ENCODE assay signal across 10 cellular contexts in genomic region chr5:172533399-172534228, GRCh38.
DNase-seq lines count a peak whose midpoint lies in the region; ATAC-seq and TF ChIP-seq lines count a peak whose summit lies in the region.
"Had no signal": no experiment of that assay in that cellular context is flagged by ENCODE, and none has a peak within 500 bp of the region (broad histone marks: within the 10 kb centered on the region; RNA-seq: fewer than 3 reads in every experiment).

No MANE protein-coding gene starts in this region.

- no peak overlapping the region for H3K27ac Mint-ChIP-seq in stimulated activated effector memory CD8-positive, alpha-beta T cell treated with anti-CD3 and anti-CD28 coated beads, Interleukin-12 subunit alpha, Interleukin-12 subunit beta, amount 100 ng/mL, for 72 hours
- H3K27ac Mint-ChIP-seq: activated naive CD8-positive, alpha-beta T cell; IgD-negative memory B cell had no signal

- no peak overlapping the region for H2AFZ ChIP-seq in IMR-90 (replicated peaks; ENCODE audit: low read length, poor library complexity)

- no peak overlapping the region for H2AK5ac ChIP-seq in IMR-90 (ENCODE audit: low read depth, low read length)

- TF ChIP-seq POLR2A in IMR-90 (IDR thresholded peaks at IDR 0.05; ENCODE audit: low read depth, low read length), result no peak

- H3K56ac ChIP-seq in IMR-90 (ENCODE audit: extremely low read depth, insufficient read depth, low read length), result no peak overlapping the region

- peak; percentile 46 for ATAC-seq in IMR-90 (ENCODE audit: low read depth)
- peak; percentile 29 for ATAC-seq in stimulated activated effector memory CD8-positive, alpha-beta T cell treated with anti-CD3 and anti-CD28 coated beads, Interleukin-12 subunit alpha, Interleukin-12 subunit beta, amount 100 ng/mL, for 72 hours

- no peak overlapping the region for H4K91ac ChIP-seq in IMR-90 (ENCODE audit: insufficient read depth, low read depth, low read length)

- no peak overlapping the region for H3K9ac ChIP-seq in IMR-90 (ENCODE audit: low read depth, low read length)

- 33% methylated on average over 1 of the region's 12 CpGs; no CpG with 5 or more reads in 1 of the 2 experiments for WGBS in IMR-90 (ENCODE audit: extremely low coverage in 2 of 2, insufficient read length in 1 of 2), 2 experiments

- H3K27ac ChIP-seq in IMR-90 (ENCODE audit: insufficient read depth, low read length) (no peak overlapping the region), right atrium auricular region (peak overlapping the region; percentile 78 to 81)
- H3K27ac ChIP-seq: WERI-Rb-1 had no signal

- H2BK20ac ChIP-seq in IMR-90 (ENCODE audit: low read depth, low read length), result no peak overlapping the region

- H2BK5ac ChIP-seq in IMR-90 (ENCODE audit: low read depth, low read length, poor library complexity, severe bottlenecking), result no peak overlapping the region

- no peak overlapping the region for H2BK120ac ChIP-seq in IMR-90 (ENCODE audit: low read depth, low read length)

- no peaks in the 10 kb centered on the region for H3K79me1 ChIP-seq in IMR-90 (ENCODE audit: low read depth in 1 of 2, low read length in 2 of 2)

- no peaks in the 10 kb centered on the region for H3K36me3 Mint-ChIP-seq in stimulated activated effector memory CD8-positive, alpha-beta T cell treated with anti-CD3 and anti-CD28 coated beads, Interleukin-12 subunit alpha, Interleukin-12 subunit beta, amount 100 ng/mL, for 72 hours
- H3K36me3 Mint-ChIP-seq: activated naive CD8-positive, alpha-beta T cell; IgD-negative memory B cell had no signal

- no peak overlapping the region for H3K18ac ChIP-seq in IMR-90 (ENCODE audit: low read depth, low read length)

- H3K4me3 ChIP-seq in IMR-90 (ENCODE audit: insufficient read depth, low read depth, low read length) (no peak overlapping the region), right atrium auricular region (no peak overlapping the region)

- H3K9me1 ChIP-seq in IMR-90 (ENCODE audit: insufficient read depth, low read length), result no peaks in the 10 kb centered on the region

- no peak overlapping the region for H3K4me3 Mint-ChIP-seq in stimulated activated effector memory CD8-positive, alpha-beta T cell treated with anti-CD3 and anti-CD28 coated beads, Interleukin-12 subunit alpha, Interleukin-12 subunit beta, amount 100 ng/mL, for 72 hours
- H3K4me3 Mint-ChIP-seq: activated naive CD8-positive, alpha-beta T cell; IgD-negative memory B cell had no signal

- no peak for TF ChIP-seq CTCF in IMR-90 (conservative IDR thresholded peaks at IDR 0.05; ENCODE audit: low read depth, low read length)
- no peak for TF ChIP-seq CTCF in right atrium auricular region (IDR thresholded peaks at IDR 0.05)

- TF ChIP-seq RAD21 in IMR-90 (IDR thresholded peaks at IDR 0.05; ENCODE audit: low read length), result no peak

- H3K9me3 ChIP-seq in IMR-90 (ENCODE audit: control insufficient read depth, insufficient read depth, low read length) (no peaks in the 10 kb centered on the region), right atrium auricular region (no peaks in the 10 kb centered on the region)

- no peak overlapping the region for H3K23ac ChIP-seq in IMR-90 (ENCODE audit: low read depth, low read length)

- no peak overlapping the region for H3K4ac ChIP-seq in IMR-90 (ENCODE audit: low read depth, low read length)

- no peak overlapping the region for H2AK9ac ChIP-seq in IMR-90 (replicated peaks; ENCODE audit: low read depth, low read length, poor library complexity)

- peaks cover 10% of the 10 kb centered on the region for H3K4me1 Mint-ChIP-seq in stimulated activated effector memory CD8-positive, alpha-beta T cell treated with anti-CD3 and anti-CD28 coated beads, Interleukin-12 subunit alpha, Interleukin-12 subunit beta, amount 100 ng/mL, for 72 hours

- H4K20me1 ChIP-seq in IMR-90 (ENCODE audit: insufficient read depth, low read length), result no peaks in the 10 kb centered on the region

- H3K27me3 ChIP-seq in IMR-90 (ENCODE audit: control insufficient read depth, insufficient read depth, low read length) (peaks cover 37% of the 10 kb centered on the region), right atrium auricular region (no peaks in the 10 kb centered on the region)

- H2BK15ac ChIP-seq in IMR-90 (ENCODE audit: low read depth, low read length), result no peak overlapping the region

- no peak overlapping the region for H3K4me2 ChIP-seq in IMR-90 (ENCODE audit: low read depth, low read length)

- no peak overlapping the region for H4K8ac ChIP-seq in IMR-90 (ENCODE audit: low read depth in 2 of 2, low read length in 2 of 2)

- no peak for DNase-seq in IMR-90
- DNase-seq in SK-MEL-5 (ENCODE audit: low read depth, low spot score), result peak; percentile 13
- peak; percentile 59 for DNase-seq in right atrium auricular region (ENCODE audit: low spot score)
- DNase-seq in stimulated activated effector memory CD8-positive, alpha-beta T cell treated with anti-CD3 and anti-CD28 coated beads, Interleukin-12 subunit alpha, Interleukin-12 subunit beta, amount 100 ng/mL, for 72 hours (ENCODE audit: low spot score in 2 of 2), result peak in 1 of 2 donors; percentile 43
- no peak for DNase-seq in NCI-H2171 treated with DMSO at 0.1 percent for 48 hours (lab: John Stamatoyannopoulos, UW)
- no peak for DNase-seq in stimulated activated CD4-positive, alpha-beta T cell treated with anti-CD3 and anti-CD28 coated beads, Interleukin-2, amount 100 ng/mL, for 24 hours
- no peak for DNase-seq in D341Med (ENCODE audit: low spot score)
- DNase-seq: WERI-Rb-1 had no signal

- H3K4me1 ChIP-seq in IMR-90 (ENCODE audit: control insufficient read depth, insufficient read depth, low read length) (peaks cover 2% of the 10 kb centered on the region; the same call in 1 of the 2 replicates), right atrium auricular region (peaks cover 0 to 36% of the 10 kb centered on the region in 2 donors)

- H3K14ac ChIP-seq in IMR-90 (replicated peaks; ENCODE audit: low read depth, low read length), result no peak overlapping the region

- no TSS peak for BruUV-seq in IMR-90 (replicated peaks; lab: Mats Ljungman, UMichigan)

- no peak overlapping the region for H4K5ac ChIP-seq in IMR-90 (ENCODE audit: low read depth, low read length)

- dilution Hi-C loops in IMR-90 (cut with HindIII; ENCODE audit: low sequenced_read_pairs, unreplicated experiment), result no loop called here

- POLR2A ChIA-PET in IMR-90 (lab: Charles Lee; ENCODE audit: unreplicated experiment), result no interaction called here

- H3K9me3 Mint-ChIP-seq in stimulated activated effector memory CD8-positive, alpha-beta T cell treated with anti-CD3 and anti-CD28 coated beads, Interleukin-12 subunit alpha, Interleukin-12 subunit beta, amount 100 ng/mL, for 72 hours, result no peaks in the 10 kb centered on the region

- intact Hi-C loops in IMR-90 (cut with micrococcal nuclease), result no loop called here

- in situ Hi-C loops in IMR-90 (cut with MboI; ENCODE audit: low sequenced_read_pairs) (no loop called here), SK-MEL-5 (cut with HindIII; ENCODE audit: low pct_unique_long_range_greater_than_20kb, low sequenced_read_pairs) (no loop called here)

- H3K36me3 ChIP-seq in IMR-90 (ENCODE audit: control insufficient read depth, insufficient read depth, low read length) (no peaks in the 10 kb centered on the region), right atrium auricular region (no peaks in the 10 kb centered on the region)
- H3K36me3 ChIP-seq: WERI-Rb-1 had no signal

- CTCF ChIA-PET in IMR-90 (lab: Yijun Ruan, JAX), result no interaction called here

TF ChIP-seq in IMR-90, 13 proteins besides CTCF, POLR2A, EP300 and RAD21:
- TF ChIP-seq RCOR1 (IDR thresholded peaks at IDR 0.05; ENCODE audit: insufficient replicate concordance, low read length) (no peak), FOS (IDR thresholded peaks at IDR 0.05; ENCODE audit: low read depth, low read length) (no peak), MAZ (IDR thresholded peaks at IDR 0.05; ENCODE audit: borderline replicate concordance, low read depth, low read length) (no peak), ELK1 (IDR thresholded peaks at IDR 0.05; ENCODE audit: borderline replicate concordance, low read depth, low read length) (no peak), SMC3 (IDR thresholded peaks at IDR 0.05; ENCODE audit: low read depth, low read length) (no peak)
TF ChIP-seq in IMR-90: peak in this region for 0.

Comparison
In these comparisons a context has a peak if more than half of its experiments do, and no peak if none do; other contexts are left out.
1. DNase-seq: peak in SK-MEL-5 (single experiment) and right atrium auricular region (single experiment); none in IMR-90 (single experiment), NCI-H2171 treated with DMSO at 0.1 percent for 48 hours (single experiment), stimulated activated CD4-positive, alpha-beta T cell treated with anti-CD3 and anti-CD28 coated beads, Interleukin-2, amount 100 ng/mL, for 24 hours (0 of 2) and D341Med (single experiment).